In the genomic region with DNA sequence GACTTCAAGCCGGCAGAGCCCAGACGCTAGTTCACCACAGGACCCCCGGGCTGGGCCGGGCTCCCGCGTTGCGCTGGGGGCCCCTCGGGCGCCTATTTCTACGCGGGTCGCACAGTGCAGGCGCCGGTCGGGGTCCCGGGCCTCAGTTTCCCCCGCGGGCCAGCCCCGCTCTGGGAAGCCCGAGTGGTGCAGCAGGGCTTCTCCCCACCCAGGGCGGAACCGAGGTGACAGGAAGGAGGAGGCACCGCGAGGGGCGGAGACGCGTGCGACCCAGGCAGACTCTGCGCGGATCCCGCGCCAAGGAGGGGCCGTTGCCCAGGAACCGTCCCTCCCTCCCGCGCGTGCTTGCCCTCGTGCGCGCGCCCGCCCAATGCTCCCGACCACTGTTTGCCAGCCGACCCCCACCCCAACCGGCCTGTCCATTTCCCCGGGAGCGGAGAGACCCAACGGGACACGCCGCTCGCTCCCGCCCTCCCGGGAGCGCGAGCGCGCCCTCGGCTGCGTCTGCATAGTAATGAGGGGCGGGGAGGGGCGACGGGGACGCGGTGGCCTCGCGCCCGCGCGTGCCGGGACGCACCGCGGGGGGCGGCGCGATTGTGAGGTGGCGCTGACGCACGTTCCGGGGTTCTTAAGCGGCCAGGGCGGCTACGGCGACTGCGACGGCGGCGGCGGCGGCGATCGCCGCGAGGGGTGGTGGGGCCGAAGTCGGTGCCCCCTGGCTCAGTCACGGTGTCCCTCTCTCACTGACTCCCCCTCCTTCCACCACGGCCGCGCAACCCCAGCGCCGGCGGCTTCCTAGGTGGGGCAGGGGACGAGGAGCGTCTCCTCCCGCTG, we compare ENCODE assay signal across 8 cellular contexts. TPM values are rescaled to one million over a fixed set of nuclear protein-coding genes. Genes with fewer than 3 reads are reported as not detected.
DNase-seq lines count a peak whose midpoint lies in the region; ATAC-seq and TF ChIP-seq lines count a peak whose summit lies in the region.

A gene (plus strand): TSS at position 657 of the 834 bp plus-strand sequence. CDS start 193 bp downstream, outside the sequence.

- H3K36me3 Mint-ChIP-seq in T-helper 2 cell treated with Interferon-gamma antibody and Interleukin-4, amounts not matched to agents 5 μg/mL and 100 μg/mL, for 36 hours (ENCODE audit: low read depth): peaks cover 7% of the 10 kb centered on the region

- no peaks in the 10 kb centered on the region for H3K9me3 Mint-ChIP-seq in T-helper 2 cell treated with Interferon-gamma antibody and Interleukin-4, amounts not matched to agents 5 μg/mL and 100 μg/mL, for 36 hours

- peak; percentile 99 for TF ChIP-seq POLR2A in GM15510 (IDR thresholded peaks at IDR 0.05; ENCODE audit: borderline replicate concordance, extremely low read depth, insufficient read length)
- TF ChIP-seq POLR2A in uterus (IDR thresholded peaks at IDR 0.05): peak; percentile 96 to 100

- no peaks in the 10 kb centered on the region for H3K4me1 ChIP-seq in ascending aorta
- H3K4me1 ChIP-seq in right atrium auricular region: peaks cover 0 to 16% of the 10 kb centered on the region in 2 donors
- H3K4me1 ChIP-seq in uterus: no peaks in the 10 kb centered on the region

- H3K4me3 Mint-ChIP-seq in T-helper 2 cell treated with Interferon-gamma antibody and Interleukin-4, amounts not matched to agents 5 μg/mL and 100 μg/mL, for 36 hours: peak within 1 kb of the TSS; percentile 94

- ATAC-seq in HG02759 (IDR thresholded peaks at IDR 0.05; ENCODE audit: unreplicated experiment): peak; percentile 66

- H3K4me1 Mint-ChIP-seq in T-helper 2 cell treated with Interferon-gamma antibody and Interleukin-4, amounts not matched to agents 5 μg/mL and 100 μg/mL, for 36 hours (ENCODE audit: low read depth): peaks cover 38% of the 10 kb centered on the region

- H3K9me3 ChIP-seq in ascending aorta: no peaks in the 10 kb centered on the region
- no peaks in the 10 kb centered on the region for H3K9me3 ChIP-seq in right atrium auricular region
- no peaks in the 10 kb centered on the region for H3K9me3 ChIP-seq in uterus

- peak within 1 kb of the TSS; percentile 97 for H3K27ac Mint-ChIP-seq in T-helper 2 cell treated with Interferon-gamma antibody and Interleukin-4, amounts not matched to agents 5 μg/mL and 100 μg/mL, for 36 hours

- no peaks in the 10 kb centered on the region for H3K27me3 Mint-ChIP-seq in T-helper 2 cell treated with Interferon-gamma antibody and Interleukin-4, amounts not matched to agents 5 μg/mL and 100 μg/mL, for 36 hours (ENCODE audit: low read depth)

- TF ChIP-seq CTCF in ascending aorta (IDR thresholded peaks at IDR 0.05) (peak in 1 of 3 experiments; percentile 4), right atrium auricular region (IDR thresholded peaks at IDR 0.05) (no peak), uterus (IDR thresholded peaks at IDR 0.05) (peak in 1 of 4 experiments; percentile 3)

- no peaks in the 10 kb centered on the region for H3K27me3 ChIP-seq in ascending aorta
- no peaks in the 10 kb centered on the region for H3K27me3 ChIP-seq in right atrium auricular region
- H3K27me3 ChIP-seq in uterus: no peaks in the 10 kb centered on the region

- H3K36me3 ChIP-seq in ascending aorta (no peaks in the 10 kb centered on the region), right atrium auricular region (no peaks in the 10 kb centered on the region), uterus (no peaks in the 10 kb centered on the region)

- DNase-seq in NCI-H128 (lab: John Stamatoyannopoulos, UW; ENCODE audit: unreplicated experiment): peak; percentile 46
- peak; percentile 91 for DNase-seq in T-helper 2 cell treated with Interferon-gamma antibody and Interleukin-4, amounts not matched to agents 5 μg/mL and 100 μg/mL, for 36 hours (ENCODE audit: low spot score)
- peak; percentile 79 to 97 for DNase-seq in ascending aorta (ENCODE audit: low spot score in 2 of 2)
- DNase-seq in right atrium auricular region (ENCODE audit: low spot score): peak; percentile 96
- DNase-seq in putamen (ENCODE audit: low spot score): peak; percentile 97
- DNase-seq in uterus: peak; percentile 93 to 95

- intact Hi-C loops in ascending aorta (cut with DNase I): loop anchor here (1.0 to 10.0 kb wide), 10 partner anchors 33 to 1347 kb away; a partner anchor contains a TSS
- intact Hi-C loops in uterus (cut with DNase I; ENCODE audit: low total_unique reads): no loop called here

- H3K27ac ChIP-seq in ascending aorta: peak within 1 kb of the TSS; percentile 99 to 100
- H3K27ac ChIP-seq in right atrium auricular region: peak within 1 kb of the TSS; percentile 100
- H3K27ac ChIP-seq in uterus: peak within 1 kb of the TSS; percentile 97 to 98

- H3K4me3 ChIP-seq in ascending aorta (peak within 1 kb of the TSS; percentile 99), right atrium auricular region (peak within 1 kb of the TSS; percentile 93 to 97), uterus (peak within 1 kb of the TSS; percentile 72 to 96)

RNA-seq across cellular contexts. Expression of the gene that starts here (rescaled TPM):
- total RNA-seq in ascending aorta (30.4 TPM), right atrium auricular region (10 to 100 TPM in 1 of 2 donors, 1 to 10 TPM in 1; 8.6 to 11.6 TPM), uterus (10 to 100 TPM in 2 of 4 donors, 1 to 10 TPM in 2; 5.4 to 19.5 (median 13.6) TPM)

Comparison
In these comparisons a context has a peak if more than half of its experiments do, and no peak if none do; other contexts are left out.
1. Peak in every context shown above with its lines: DNase-seq, ATAC-seq, H3K4me3 ChIP-seq and H3K27ac ChIP-seq.
2. DNase-seq: peak in every context shown above with its lines; median percentile 97 in putamen; 96 in right atrium auricular region; 94 in uterus; 91 in T-helper 2 cell treated with Interferon-gamma antibody and Interleukin-4, amounts not matched to agents 5 μg/mL and 100 μg/mL, for 36 hours; 88 in ascending aorta; 46 in NCI-H128.